19 cellular contexts compared by ENCODE assay signal in genomic region chr11:46966773-46967172, GRCh38.
"Had no signal": no experiment of that assay in that cellular context is flagged by ENCODE, and none has a peak within 500 bp of the region (broad histone marks: within the 10 kb centered on the region; RNA-seq: fewer than 3 reads in every experiment).

No MANE protein-coding gene starts in this region.

- H3K9ac ChIP-seq: SK-N-SH had no signal

- DNase-seq: Kasumi-1, KG1, NCI-H1092, NCI-H1105 treated with DMSO at 0.1 percent for 48 hours, NCI-H1417 treated with DMSO at 0.1 percent for 48 hours, NCI-H146, NCI-H1694 treated with DMSO at 0.1 percent for 48 hours, NCI-H1930, NCI-H2081, NCI-H2107, NCI-H2227 treated with DMSO at 0.1 percent for 48 hours, NCI-H524, NCI-H526 treated with DMSO at 0.1 percent for 48 hours, NCI-H774, PC-3, SHP77, SK-N-SH, SW 1271 had no signal

- H3K4me2 ChIP-seq: SK-N-SH had no signal

- H3K27ac ChIP-seq: RWPE1 had no signal

- H3K9me3 ChIP-seq: SK-N-SH had no signal
